ENCODE assay signal across 1 cellular context in the genomic region with DNA sequence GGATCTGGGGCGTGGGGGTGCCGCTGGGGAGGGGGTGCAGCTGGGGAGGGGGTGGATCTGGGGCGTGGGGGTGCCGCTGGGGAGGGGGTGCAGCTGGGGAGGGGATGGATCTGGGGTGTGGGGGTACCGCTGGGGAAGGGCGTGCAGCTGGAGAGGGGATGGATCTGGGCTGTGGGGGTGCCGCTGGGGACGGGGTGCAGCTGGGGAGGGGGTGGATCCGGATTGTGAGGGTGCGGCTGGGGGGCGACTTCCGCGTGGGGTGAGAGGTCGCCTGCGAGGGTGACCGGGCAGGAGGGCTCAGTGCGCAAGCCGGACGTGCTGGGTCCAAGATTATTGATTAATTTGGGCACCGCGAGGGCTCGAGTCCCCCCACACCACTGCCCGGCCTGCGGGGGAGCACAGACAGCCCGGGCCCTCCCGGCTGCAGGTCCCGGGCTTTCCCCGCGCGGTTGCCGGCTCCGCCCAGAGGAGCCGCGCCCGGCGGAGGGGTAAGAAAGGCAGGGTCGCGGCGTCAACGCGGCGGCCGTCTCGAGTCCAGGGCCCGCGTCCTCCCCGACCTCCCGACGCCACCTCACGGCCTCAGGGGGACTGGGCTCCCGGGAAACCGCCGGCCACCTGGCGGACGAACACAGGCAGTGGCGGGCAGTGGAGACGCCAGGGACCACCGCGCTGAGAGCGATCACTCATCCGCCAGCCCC.
TF ChIP-seq lines count a peak whose summit lies in the region.

No MANE protein-coding gene starts in this region.

TF ChIP-seq in HepG2, 621 proteins besides CTCF, POLR2A, EP300 and RAD21 (continued from another document and continues in another):
- TF ChIP-seq EED (CRISPR knock-in tag; IDR thresholded peaks at IDR 0.05) = no peak; the same call in 1 of the 2 replicates
- TF ChIP-seq, protein P1, sequence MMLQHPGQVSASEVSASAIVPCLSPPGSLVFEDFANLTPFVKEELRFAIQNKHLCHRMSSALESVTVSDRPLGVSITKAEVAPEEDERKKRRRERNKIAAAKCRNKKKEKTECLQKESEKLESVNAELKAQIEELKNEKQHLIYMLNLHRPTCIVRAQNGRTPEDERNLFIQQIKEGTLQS (CRISPR knock-in tag; IDR thresholded peaks at IDR 0.05) = no peak
- TF ChIP-seq, protein P2, sequence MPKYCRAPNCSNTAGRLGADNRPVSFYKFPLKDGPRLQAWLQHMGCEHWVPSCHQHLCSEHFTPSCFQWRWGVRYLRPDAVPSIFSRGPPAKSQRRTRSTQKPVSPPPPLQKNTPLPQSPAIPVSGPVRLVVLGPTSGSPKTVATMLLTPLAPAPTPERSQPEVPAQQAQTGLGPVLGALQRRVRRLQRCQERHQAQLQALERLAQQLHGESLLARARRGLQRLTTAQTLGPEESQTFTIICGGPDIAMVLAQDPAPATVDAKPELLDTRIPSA (CRISPR knock-in tag; IDR thresholded peaks at IDR 0.05; ENCODE audit: borderline replicate concordance) = no peak
- TF ChIP-seq RCOR2 (CRISPR knock-in tag; IDR thresholded peaks at IDR 0.05) = no peak
- TF ChIP-seq, protein P3, sequence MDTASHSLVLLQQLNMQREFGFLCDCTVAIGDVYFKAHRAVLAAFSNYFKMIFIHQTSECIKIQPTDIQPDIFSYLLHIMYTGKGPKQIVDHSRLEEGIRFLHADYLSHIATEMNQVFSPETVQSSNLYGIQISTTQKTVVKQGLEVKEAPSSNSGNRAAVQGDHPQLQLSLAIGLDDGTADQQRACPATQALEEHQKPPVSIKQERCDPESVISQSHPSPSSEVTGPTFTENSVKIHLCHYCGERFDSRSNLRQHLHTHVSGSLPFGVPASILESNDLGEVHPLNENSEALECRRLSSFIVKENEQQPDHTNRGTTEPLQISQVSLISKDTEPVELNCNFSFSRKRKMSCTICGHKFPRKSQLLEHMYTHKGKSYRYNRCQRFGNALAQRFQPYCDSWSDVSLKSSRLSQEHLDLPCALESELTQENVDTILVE (CRISPR knock-in tag; IDR thresholded peaks at IDR 0.05) = no peak
- TF ChIP-seq, protein P4, sequence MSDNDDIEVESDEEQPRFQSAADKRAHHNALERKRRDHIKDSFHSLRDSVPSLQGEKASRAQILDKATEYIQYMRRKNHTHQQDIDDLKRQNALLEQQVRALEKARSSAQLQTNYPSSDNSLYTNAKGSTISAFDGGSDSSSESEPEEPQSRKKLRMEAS (IDR thresholded peaks at IDR 0.05) = peak; percentile 56
- no peak for TF ChIP-seq CHD4 (IDR thresholded peaks at IDR 0.05; ENCODE audit: borderline replicate concordance, low read length)
- no peak for TF ChIP-seq FOSL1 (CRISPR knock-in tag; IDR thresholded peaks at IDR 0.05; ENCODE audit: borderline replicate concordance)
- no peak for TF ChIP-seq FOXM1 (CRISPR knock-in tag; IDR thresholded peaks at IDR 0.05)
- TF ChIP-seq REXO4 (CRISPR knock-in tag; IDR thresholded peaks at IDR 0.05; ENCODE audit: borderline replicate concordance) = no peak
- TF ChIP-seq, protein P5, sequence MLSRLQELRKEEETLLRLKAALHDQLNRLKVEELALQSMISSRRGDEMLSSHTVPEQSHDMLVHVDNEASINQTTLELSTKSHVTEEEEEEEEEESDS (CRISPR knock-in tag; IDR thresholded peaks at IDR 0.05; ENCODE audit: borderline replicate concordance) = no peak
- TF ChIP-seq, protein P6, sequence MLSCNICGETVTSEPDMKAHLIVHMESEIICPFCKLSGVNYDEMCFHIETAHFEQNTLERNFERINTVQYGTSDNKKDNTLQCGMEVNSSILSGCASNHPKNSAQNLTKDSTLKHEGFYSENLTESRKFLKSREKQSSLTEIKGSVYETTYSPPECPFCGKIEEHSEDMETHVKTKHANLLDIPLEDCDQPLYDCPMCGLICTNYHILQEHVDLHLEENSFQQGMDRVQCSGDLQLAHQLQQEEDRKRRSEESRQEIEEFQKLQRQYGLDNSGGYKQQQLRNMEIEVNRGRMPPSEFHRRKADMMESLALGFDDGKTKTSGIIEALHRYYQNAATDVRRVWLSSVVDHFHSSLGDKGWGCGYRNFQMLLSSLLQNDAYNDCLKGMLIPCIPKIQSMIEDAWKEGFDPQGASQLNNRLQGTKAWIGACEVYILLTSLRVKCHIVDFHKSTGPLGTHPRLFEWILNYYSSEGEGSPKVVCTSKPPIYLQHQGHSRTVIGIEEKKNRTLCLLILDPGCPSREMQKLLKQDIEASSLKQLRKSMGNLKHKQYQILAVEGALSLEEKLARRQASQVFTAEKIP (CRISPR knock-in tag; IDR thresholded peaks at IDR 0.05; ENCODE audit: borderline replicate concordance) = no peak
- no peak for TF ChIP-seq ZFP62 (CRISPR knock-in tag; IDR thresholded peaks at IDR 0.05)
- TF ChIP-seq, protein P7, sequence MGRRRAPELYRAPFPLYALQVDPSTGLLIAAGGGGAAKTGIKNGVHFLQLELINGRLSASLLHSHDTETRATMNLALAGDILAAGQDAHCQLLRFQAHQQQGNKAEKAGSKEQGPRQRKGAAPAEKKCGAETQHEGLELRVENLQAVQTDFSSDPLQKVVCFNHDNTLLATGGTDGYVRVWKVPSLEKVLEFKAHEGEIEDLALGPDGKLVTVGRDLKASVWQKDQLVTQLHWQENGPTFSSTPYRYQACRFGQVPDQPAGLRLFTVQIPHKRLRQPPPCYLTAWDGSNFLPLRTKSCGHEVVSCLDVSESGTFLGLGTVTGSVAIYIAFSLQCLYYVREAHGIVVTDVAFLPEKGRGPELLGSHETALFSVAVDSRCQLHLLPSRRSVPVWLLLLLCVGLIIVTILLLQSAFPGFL (CRISPR knock-in tag; IDR thresholded peaks at IDR 0.05) = no peak
- no peak for TF ChIP-seq SYNCRIP (IDR thresholded peaks at IDR 0.05; ENCODE audit: insufficient read depth, low read depth, low read length)
- TF ChIP-seq TEAD2 (CRISPR knock-in tag; IDR thresholded peaks at IDR 0.05) = no peak
- TF ChIP-seq PITX1 (CRISPR knock-in tag; IDR thresholded peaks at IDR 0.05) = no peak
- TF ChIP-seq ZBTB7B (CRISPR knock-in tag; IDR thresholded peaks at IDR 0.05) = peak; percentile 78
- no peak for TF ChIP-seq ZBTB8A (CRISPR knock-in tag; IDR thresholded peaks at IDR 0.05; ENCODE audit: borderline replicate concordance, low read depth)
- TF ChIP-seq ZNF552 (CRISPR knock-in tag; IDR thresholded peaks at IDR 0.05; ENCODE audit: borderline replicate concordance) = no peak; the same call in 1 of the 2 replicates
- TF ChIP-seq ISX (CRISPR knock-in tag; conservative IDR thresholded peaks at IDR 0.05) = no peak
- no peak for TF ChIP-seq SP140L (CRISPR knock-in tag; IDR thresholded peaks at IDR 0.05; ENCODE audit: borderline replicate concordance)
- TF ChIP-seq, protein P8, sequence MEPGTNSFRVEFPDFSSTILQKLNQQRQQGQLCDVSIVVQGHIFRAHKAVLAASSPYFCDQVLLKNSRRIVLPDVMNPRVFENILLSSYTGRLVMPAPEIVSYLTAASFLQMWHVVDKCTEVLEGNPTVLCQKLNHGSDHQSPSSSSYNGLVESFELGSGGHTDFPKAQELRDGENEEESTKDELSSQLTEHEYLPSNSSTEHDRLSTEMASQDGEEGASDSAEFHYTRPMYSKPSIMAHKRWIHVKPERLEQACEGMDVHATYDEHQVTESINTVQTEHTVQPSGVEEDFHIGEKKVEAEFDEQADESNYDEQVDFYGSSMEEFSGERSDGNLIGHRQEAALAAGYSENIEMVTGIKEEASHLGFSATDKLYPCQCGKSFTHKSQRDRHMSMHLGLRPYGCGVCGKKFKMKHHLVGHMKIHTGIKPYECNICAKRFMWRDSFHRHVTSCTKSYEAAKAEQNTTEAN (CRISPR knock-in tag; conservative IDR thresholded peaks at IDR 0.05) = no peak
- no peak for TF ChIP-seq PPARG (CRISPR knock-in tag; conservative IDR thresholded peaks at IDR 0.05)
- TF ChIP-seq RELA (CRISPR knock-in tag; IDR thresholded peaks at IDR 0.05) = no peak
- no peak for TF ChIP-seq CCDC6 (CRISPR knock-in tag; IDR thresholded peaks at IDR 0.05)
- TF ChIP-seq, protein P9, sequence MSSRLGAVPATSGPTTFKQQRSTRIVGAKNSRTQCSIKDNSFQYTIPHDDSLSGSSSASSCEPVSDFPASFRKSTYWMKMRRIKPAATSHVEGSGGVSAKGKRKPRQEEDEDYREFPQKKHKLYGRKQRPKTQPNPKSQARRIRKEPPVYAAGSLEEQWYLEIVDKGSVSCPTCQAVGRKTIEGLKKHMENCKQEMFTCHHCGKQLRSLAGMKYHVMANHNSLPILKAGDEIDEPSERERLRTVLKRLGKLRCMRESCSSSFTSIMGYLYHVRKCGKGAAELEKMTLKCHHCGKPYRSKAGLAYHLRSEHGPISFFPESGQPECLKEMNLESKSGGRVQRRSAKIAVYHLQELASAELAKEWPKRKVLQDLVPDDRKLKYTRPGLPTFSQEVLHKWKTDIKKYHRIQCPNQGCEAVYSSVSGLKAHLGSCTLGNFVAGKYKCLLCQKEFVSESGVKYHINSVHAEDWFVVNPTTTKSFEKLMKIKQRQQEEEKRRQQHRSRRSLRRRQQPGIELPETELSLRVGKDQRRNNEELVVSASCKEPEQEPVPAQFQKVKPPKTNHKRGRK (CRISPR knock-in tag; IDR thresholded peaks at IDR 0.05) = no peak
- no peak for TF ChIP-seq HIVEP1 (CRISPR knock-in tag; IDR thresholded peaks at IDR 0.05)
- no peak for TF ChIP-seq ZNF207 (IDR thresholded peaks at IDR 0.05; ENCODE audit: borderline replicate concordance)
- no peak for TF ChIP-seq EEA1 (CRISPR knock-in tag; IDR thresholded peaks at IDR 0.05; ENCODE audit: borderline replicate concordance)
- TF ChIP-seq, protein P10, sequence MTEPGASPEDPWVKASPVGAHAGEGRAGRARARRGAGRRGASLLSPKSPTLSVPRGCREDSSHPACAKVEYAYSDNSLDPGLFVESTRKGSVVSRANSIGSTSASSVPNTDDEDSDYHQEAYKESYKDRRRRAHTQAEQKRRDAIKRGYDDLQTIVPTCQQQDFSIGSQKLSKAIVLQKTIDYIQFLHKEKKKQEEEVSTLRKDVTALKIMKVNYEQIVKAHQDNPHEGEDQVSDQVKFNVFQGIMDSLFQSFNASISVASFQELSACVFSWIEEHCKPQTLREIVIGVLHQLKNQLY (CRISPR knock-in tag; IDR thresholded peaks at IDR 0.05) = no peak
- no peak for TF ChIP-seq GPN1 (CRISPR knock-in tag; IDR thresholded peaks at IDR 0.05; ENCODE audit: borderline replicate concordance)
- TF ChIP-seq AGO1 (IDR thresholded peaks at IDR 0.05; ENCODE audit: low read depth, low read length, poor library complexity, severe bottlenecking) = no peak
- TF ChIP-seq SP5 (CRISPR knock-in tag; IDR thresholded peaks at IDR 0.05; ENCODE audit: borderline replicate concordance, low read depth) = peak; percentile 50; the same call in 1 of the 2 replicates
- no peak for TF ChIP-seq HOXA9 (CRISPR knock-in tag; IDR thresholded peaks at IDR 0.05; ENCODE audit: borderline replicate concordance)
- no peak for TF ChIP-seq ZNF260 (CRISPR knock-in tag; IDR thresholded peaks at IDR 0.05; ENCODE audit: borderline replicate concordance, low read depth)
- TF ChIP-seq ZIK1 (CRISPR knock-in tag; IDR thresholded peaks at IDR 0.05; ENCODE audit: borderline replicate concordance, low read depth) = no peak
- 0 out of 2 replicates have a peak, but pooled peaks have one; percentile 12 for TF ChIP-seq YEATS4 (CRISPR knock-in tag; IDR thresholded peaks at IDR 0.05; ENCODE audit: borderline replicate concordance)
- no peak for TF ChIP-seq RAD51 (IDR thresholded peaks at IDR 0.05; ENCODE audit: borderline replicate concordance)
- TF ChIP-seq, protein P11, sequence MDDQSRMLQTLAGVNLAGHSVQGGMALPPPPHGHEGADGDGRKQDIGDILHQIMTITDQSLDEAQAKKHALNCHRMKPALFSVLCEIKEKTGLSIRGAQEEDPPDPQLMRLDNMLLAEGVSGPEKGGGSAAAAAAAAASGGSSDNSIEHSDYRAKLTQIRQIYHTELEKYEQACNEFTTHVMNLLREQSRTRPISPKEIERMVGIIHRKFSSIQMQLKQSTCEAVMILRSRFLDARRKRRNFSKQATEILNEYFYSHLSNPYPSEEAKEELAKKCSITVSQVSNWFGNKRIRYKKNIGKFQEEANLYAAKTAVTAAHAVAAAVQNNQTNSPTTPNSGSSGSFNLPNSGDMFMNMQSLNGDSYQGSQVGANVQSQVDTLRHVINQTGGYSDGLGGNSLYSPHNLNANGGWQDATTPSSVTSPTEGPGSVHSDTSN (CRISPR knock-in tag; IDR thresholded peaks at IDR 0.05; ENCODE audit: borderline replicate concordance) = no peak
- TF ChIP-seq, protein P12, sequence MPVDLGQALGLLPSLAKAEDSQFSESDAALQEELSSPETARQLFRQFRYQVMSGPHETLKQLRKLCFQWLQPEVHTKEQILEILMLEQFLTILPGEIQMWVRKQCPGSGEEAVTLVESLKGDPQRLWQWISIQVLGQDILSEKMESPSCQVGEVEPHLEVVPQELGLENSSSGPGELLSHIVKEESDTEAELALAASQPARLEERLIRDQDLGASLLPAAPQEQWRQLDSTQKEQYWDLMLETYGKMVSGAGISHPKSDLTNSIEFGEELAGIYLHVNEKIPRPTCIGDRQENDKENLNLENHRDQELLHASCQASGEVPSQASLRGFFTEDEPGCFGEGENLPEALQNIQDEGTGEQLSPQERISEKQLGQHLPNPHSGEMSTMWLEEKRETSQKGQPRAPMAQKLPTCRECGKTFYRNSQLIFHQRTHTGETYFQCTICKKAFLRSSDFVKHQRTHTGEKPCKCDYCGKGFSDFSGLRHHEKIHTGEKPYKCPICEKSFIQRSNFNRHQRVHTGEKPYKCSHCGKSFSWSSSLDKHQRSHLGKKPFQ (CRISPR knock-in tag; IDR thresholded peaks at IDR 0.05; ENCODE audit: insufficient replicate concordance) = no peak
- TF ChIP-seq ZNF263 (CRISPR knock-in tag; IDR thresholded peaks at IDR 0.05) = peak; percentile 71; the same call in 1 of the 2 replicates
- TF ChIP-seq, protein P13, sequence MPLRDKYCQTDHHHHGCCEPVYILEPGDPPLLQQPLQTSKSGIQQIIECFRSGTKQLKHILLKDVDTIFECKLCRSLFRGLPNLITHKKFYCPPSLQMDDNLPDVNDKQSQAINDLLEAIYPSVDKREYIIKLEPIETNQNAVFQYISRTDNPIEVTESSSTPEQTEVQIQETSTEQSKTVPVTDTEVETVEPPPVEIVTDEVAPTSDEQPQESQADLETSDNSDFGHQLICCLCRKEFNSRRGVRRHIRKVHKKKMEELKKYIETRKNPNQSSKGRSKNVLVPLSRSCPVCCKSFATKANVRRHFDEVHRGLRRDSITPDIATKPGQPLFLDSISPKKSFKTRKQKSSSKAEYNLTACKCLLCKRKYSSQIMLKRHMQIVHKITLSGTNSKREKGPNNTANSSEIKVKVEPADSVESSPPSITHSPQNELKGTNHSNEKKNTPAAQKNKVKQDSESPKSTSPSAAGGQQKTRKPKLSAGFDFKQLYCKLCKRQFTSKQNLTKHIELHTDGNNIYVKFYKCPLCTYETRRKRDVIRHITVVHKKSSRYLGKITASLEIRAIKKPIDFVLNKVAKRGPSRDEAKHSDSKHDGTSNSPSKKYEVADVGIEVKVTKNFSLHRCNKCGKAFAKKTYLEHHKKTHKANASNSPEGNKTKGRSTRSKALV (CRISPR knock-in tag; IDR thresholded peaks at IDR 0.05) = no peak; the same call in 1 of the 2 replicates
